In the genomic region with DNA sequence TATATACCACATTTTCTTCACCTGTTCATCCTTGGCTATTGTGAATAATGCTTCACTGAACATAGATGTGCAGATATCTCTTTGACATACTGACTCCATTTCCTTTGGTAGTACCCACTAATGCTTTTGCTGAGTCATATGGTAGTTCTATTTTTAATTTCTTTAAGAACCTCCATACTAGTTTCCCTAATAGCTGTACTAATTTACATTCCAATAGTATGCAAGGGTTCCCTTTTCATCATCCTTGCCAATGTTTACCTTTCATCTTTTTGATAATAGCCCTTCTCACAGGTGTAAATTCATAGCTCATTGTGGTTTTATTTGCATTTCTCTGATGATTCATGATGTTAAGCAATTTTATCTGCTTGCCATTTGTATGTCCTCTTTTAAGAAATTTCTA, we compare ENCODE assay signal across 1 cellular context.
TF ChIP-seq lines count a peak whose summit lies in the region.

No MANE protein-coding gene starts in this region.

TF ChIP-seq in GM23338, 12 proteins besides CTCF, POLR2A, EP300 and RAD21:
- TF ChIP-seq, protein P1, sequence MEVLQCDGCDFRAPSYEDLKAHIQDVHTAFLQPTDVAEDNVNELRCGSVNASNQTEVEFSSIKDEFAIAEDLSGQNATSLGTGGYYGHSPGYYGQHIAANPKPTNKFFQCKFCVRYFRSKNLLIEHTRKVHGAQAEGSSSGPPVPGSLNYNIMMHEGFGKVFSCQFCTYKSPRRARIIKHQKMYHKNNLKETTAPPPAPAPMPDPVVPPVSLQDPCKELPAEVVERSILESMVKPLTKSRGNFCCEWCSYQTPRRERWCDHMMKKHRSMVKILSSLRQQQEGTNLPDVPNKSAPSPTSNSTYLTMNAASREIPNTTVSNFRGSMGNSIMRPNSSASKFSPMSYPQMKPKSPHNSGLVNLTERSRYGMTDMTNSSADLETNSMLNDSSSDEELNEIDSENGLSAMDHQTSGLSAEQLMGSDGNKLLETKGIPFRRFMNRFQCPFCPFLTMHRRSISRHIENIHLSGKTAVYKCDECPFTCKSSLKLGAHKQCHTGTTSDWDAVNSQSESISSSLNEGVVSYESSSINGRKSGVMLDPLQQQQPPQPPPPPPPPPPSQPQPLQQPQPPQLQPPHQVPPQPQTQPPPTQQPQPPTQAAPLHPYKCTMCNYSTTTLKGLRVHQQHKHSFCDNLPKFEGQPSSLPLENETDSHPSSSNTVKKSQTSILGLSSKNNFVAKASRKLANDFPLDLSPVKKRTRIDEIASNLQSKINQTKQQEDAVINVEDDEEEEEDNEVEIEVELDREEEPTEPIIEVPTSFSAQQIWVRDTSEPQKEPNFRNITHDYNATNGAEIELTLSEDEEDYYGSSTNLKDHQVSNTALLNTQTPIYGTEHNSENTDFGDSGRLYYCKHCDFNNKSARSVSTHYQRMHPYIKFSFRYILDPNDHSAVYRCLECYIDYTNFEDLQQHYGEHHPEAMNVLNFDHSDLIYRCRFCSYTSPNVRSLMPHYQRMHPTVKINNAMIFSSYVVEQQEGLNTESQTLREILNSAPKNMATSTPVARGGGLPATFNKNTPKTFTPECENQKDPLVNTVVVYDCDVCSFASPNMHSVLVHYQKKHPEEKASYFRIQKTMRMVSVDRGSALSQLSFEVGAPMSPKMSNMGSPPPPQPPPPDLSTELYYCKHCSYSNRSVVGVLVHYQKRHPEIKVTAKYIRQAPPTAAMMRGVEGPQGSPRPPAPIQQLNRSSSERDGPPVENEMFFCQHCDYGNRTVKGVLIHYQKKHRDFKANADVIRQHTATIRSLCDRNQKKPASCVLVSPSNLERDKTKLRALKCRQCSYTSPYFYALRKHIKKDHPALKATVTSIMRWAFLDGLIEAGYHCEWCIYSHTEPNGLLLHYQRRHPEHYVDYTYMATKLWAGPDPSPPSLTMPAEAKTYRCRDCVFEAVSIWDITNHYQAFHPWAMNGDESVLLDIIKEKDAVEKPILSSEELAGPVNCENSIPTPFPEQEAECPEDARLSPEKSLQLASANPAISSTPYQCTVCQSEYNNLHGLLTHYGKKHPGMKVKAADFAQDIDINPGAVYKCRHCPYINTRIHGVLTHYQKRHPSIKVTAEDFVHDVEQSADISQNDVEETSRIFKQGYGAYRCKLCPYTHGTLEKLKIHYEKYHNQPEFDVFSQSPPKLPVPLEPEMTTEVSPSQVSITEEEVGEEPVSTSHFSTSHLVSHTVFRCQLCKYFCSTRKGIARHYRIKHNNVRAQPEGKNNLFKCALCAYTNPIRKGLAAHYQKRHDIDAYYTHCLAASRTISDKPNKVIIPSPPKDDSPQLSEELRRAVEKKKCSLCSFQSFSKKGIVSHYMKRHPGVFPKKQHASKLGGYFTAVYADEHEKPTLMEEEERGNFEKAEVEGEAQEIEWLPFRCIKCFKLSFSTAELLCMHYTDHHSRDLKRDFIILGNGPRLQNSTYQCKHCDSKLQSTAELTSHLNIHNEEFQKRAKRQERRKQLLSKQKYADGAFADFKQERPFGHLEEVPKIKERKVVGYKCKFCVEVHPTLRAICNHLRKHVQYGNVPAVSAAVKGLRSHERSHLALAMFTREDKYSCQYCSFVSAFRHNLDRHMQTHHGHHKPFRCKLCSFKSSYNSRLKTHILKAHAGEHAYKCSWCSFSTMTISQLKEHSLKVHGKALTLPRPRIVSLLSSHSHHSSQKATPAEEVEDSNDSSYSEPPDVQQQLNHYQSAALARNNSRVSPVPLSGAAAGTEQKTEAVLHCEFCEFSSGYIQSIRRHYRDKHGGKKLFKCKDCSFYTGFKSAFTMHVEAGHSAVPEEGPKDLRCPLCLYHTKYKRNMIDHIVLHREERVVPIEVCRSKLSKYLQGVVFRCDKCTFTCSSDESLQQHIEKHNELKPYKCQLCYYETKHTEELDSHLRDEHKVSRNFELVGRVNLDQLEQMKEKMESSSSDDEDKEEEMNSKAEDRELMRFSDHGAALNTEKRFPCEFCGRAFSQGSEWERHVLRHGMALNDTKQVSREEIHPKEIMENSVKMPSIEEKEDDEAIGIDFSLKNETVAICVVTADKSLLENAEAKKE (CRISPR knock-in tag; IDR thresholded peaks at IDR 0.05) = no peak
- TF ChIP-seq, protein P2, sequence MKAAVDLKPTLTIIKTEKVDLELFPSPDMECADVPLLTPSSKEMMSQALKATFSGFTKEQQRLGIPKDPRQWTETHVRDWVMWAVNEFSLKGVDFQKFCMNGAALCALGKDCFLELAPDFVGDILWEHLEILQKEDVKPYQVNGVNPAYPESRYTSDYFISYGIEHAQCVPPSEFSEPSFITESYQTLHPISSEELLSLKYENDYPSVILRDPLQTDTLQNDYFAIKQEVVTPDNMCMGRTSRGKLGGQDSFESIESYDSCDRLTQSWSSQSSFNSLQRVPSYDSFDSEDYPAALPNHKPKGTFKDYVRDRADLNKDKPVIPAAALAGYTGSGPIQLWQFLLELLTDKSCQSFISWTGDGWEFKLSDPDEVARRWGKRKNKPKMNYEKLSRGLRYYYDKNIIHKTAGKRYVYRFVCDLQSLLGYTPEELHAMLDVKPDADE (IDR thresholded peaks at IDR 0.05) = no peak
- TF ChIP-seq NANOG (IDR thresholded peaks at IDR 0.05; ENCODE audit: borderline replicate concordance) = peak; percentile 85
